21 cellular contexts compared by ENCODE assay signal in genomic region chr2:44005831-44006230, GRCh38. TPM values are rescaled to one million over a fixed set of nuclear protein-coding genes. Genes with fewer than 3 reads are reported as not detected.
DNase-seq lines count a peak whose midpoint lies in the region; ATAC-seq, FAIRE-seq and TF ChIP-seq lines count a peak whose summit lies in the region.
"Had no signal": no experiment of that assay in that cellular context is flagged by ENCODE, and none has a peak within 500 bp of the region (broad histone marks: within the 10 kb centered on the region; RNA-seq: fewer than 3 reads in every experiment).

No MANE protein-coding gene starts in this region.

- no peak overlapping the region for H3K27ac ChIP-seq in SJCRH30
- no peak overlapping the region for H3K27ac ChIP-seq in HepG2 (ENCODE audit: extremely low read length, insufficient read depth, low read length)

- no peak for TF ChIP-seq RAD21 in HepG2 (CRISPR knock-in tag; IDR thresholded peaks at IDR 0.05)

- TF ChIP-seq CTCF in AG04449 (IDR thresholded peaks at IDR 0.05; ENCODE audit: insufficient read depth, low read length, missing control alignments) (no peak), foreskin fibroblast (IDR thresholded peaks at IDR 0.05; ENCODE audit: low read depth, low read length) (no peak), GM20000 (IDR thresholded peaks at IDR 0.05; ENCODE audit: extremely low read depth, missing control alignments) (no peak), HepG2 (CRISPR knock-in tag; IDR thresholded peaks at IDR 0.05) (no peak)

- no peak overlapping the region for H3K9ac ChIP-seq in HepG2 (ENCODE audit: insufficient read depth, low read depth, low read length)

- no peaks in the 10 kb centered on the region for H4K20me1 ChIP-seq in HepG2 (ENCODE audit: insufficient read depth, low read length)

- no peak overlapping the region for H2AFZ ChIP-seq in HepG2 (ENCODE audit: low read length)

- TF ChIP-seq EP300 in HepG2 (IDR thresholded peaks at IDR 0.05; ENCODE audit: low read depth in 2 of 2, low read length in 2 of 2) (no peak), HepG2 (CRISPR knock-in tag; IDR thresholded peaks at IDR 0.05; ENCODE audit: borderline replicate concordance) (no peak)

- intact Hi-C loops in HepG2 (cut with micrococcal nuclease; ENCODE audit: unreplicated experiment): no loop called here

- no peak for ATAC-seq in T-cell (replicated peaks in 1 of 4)
- ATAC-seq in HepG2: no peak
- ATAC-seq: Panc1 had no signal

- TF ChIP-seq POLR2A in HepG2 (IDR thresholded peaks at IDR 0.05; ENCODE audit: insufficient read depth in 1 of 2, low read depth in 2 of 2, low read length in 2 of 2): no peak

- FAIRE-seq in HepG2 (lab: Jason Lieb, UNC): no peak
- FAIRE-seq: D721Med, GM18507, kidney, TTC549 had no signal

- H3K27ac Mint-ChIP-seq in T-cell: peak overlapping the region; percentile 73 to 76

- H3K36me3 Mint-ChIP-seq in T-cell: no peaks in the 10 kb centered on the region

- no peaks in the 10 kb centered on the region for H3K9me3 Mint-ChIP-seq in T-cell
- H3K9me3 Mint-ChIP-seq: neural crest cell had no signal

- no peaks in the 10 kb centered on the region for H3K9me3 ChIP-seq in SJCRH30 (replicated peaks)
- no peaks in the 10 kb centered on the region for H3K9me3 ChIP-seq in HepG2 (ENCODE audit: low read length)

- H3K4me3 ChIP-seq in AG04449 (ENCODE audit: low read depth, low read length) (no peak overlapping the region), foreskin fibroblast (ENCODE audit: low read depth in 1 of 2, low read length in 2 of 2) (no peak overlapping the region), SJCRH30 (no peak overlapping the region), HepG2 (replicated peaks in 1 of 3; ENCODE audit: insufficient read depth in 1 of 3, low read depth in 2 of 3, low read length in 3 of 3) (no peak overlapping the region)

- in situ Hi-C loops in HepG2 (cut with HindIII; ENCODE audit: extremely low pct_ligation_motif_present, low pct_unique_long_range_greater_than_20kb): no loop called here

- POLR2A ChIA-PET in AG04449 (lab: Yijun Ruan, JAX) (no interaction called here), T-cell (lab: Charles Lee) (no interaction called here), HepG2 (lab: Yijun Ruan, JAX) (no interaction called here)

- H3K4me1 ChIP-seq in SJCRH30 (no peaks in the 10 kb centered on the region), HepG2 (ENCODE audit: insufficient read depth, low read length) (no peaks in the 10 kb centered on the region)

- no peaks in the 10 kb centered on the region for H3K27me3 ChIP-seq in SJCRH30
- H3K27me3 ChIP-seq in HepG2 (ENCODE audit: control insufficient read depth in 1 of 2, insufficient read depth in 2 of 2, low read length in 2 of 2): no peaks in the 10 kb centered on the region; a peak in 4 of 5 replicates

- no peaks in the 10 kb centered on the region for H3K36me3 ChIP-seq in SJCRH30
- no peaks in the 10 kb centered on the region for H3K36me3 ChIP-seq in HepG2 (replicated peaks in 1 of 2; ENCODE audit: control insufficient read depth in 1 of 2, insufficient read depth in 2 of 2, low read length in 2 of 2)

- H3K27me3 Mint-ChIP-seq in T-cell: peaks cover 0 to 4% of the 10 kb centered on the region in 2 donors

- peaks cover 12 to 18% (median 17%) of the 10 kb centered on the region in 3 donors for H3K4me1 Mint-ChIP-seq in T-cell

- H3K79me2 ChIP-seq in HepG2 (ENCODE audit: insufficient read depth, low read length): no peaks in the 10 kb centered on the region

- CTCF ChIA-PET in AG04449 (lab: Yijun Ruan, JAX): interaction anchor here (1.3 kb wide), 1 partner anchor 39 kb away, joined by 5 read pairs; no protein-coding TSS in a partner anchor
- CTCF ChIA-PET in T-cell (lab: Charles Lee): no interaction called here
- CTCF ChIA-PET in HepG2 (lab: Yijun Ruan, JAX; ENCODE audit: low intra/inter-chr PET ratio, low total read pairs): no interaction called here

- 20% methylated on average over 3 of the region's 3 CpGs for WGBS in HepG2 (ENCODE audit: low lambda C conversion rate)

- no peak overlapping the region for H3K4me3 Mint-ChIP-seq in T-cell
- H3K4me3 Mint-ChIP-seq: neural crest cell had no signal

- BruUV-seq in HepG2 (replicated peaks; lab: Mats Ljungman, UMichigan): no TSS peak

- DNase-seq in AG04449 (ENCODE audit: low read depth, low spot score) (peak; percentile 4), GM03348 (ENCODE audit: low spot score) (peak; percentile 17), T-cell (no peak), foreskin fibroblast (peak; percentile 19 to 41), GM20000 (ENCODE audit: low spot score) (no peak), SJCRH30 (no peak), COLO829 (ENCODE audit: low spot score) (no peak), HepG2 (ENCODE audit: low spot score) (no peak)
- DNase-seq: activated CD4-positive, alpha-beta T cell treated with anti-CD3 and anti-CD28 coated beads, Interleukin-2, amount 50 U/mL, for 1 hour; kidney; mesendoderm; NCI-H1436; NCI-H2171; NCI-H69; retina; stimulated activated CD4-positive, alpha-beta T cell treated with anti-CD3 and anti-CD28 coated beads, Interleukin-15, amount 100 ng/mL, for 24 hours had no signal

- no peak overlapping the region for H3K4me2 ChIP-seq in HepG2 (ENCODE audit: low read depth, low read length)

TF ChIP-seq in HepG2, 621 proteins besides CTCF, POLR2A, EP300 and RAD21 (continues in another document):
- TF ChIP-seq ZNF646 (CRISPR knock-in tag; IDR thresholded peaks at IDR 0.05) (no peak), ATF7-NPFF (CRISPR knock-in tag; IDR thresholded peaks at IDR 0.05; ENCODE audit: low read depth) (no peak)

RNA-seq across cellular contexts. Expression of gene LRPPRC, which starts 10.0 kb away (rescaled TPM):
- 10 to 100 TPM; 53.8 to 66.4 (median 59.5) TPM for total RNA-seq in T-cell
- total RNA-seq in SJCRH30 (2014; rRNA removed; shearing (Covaris generic)): 157 and 173 TPM in 2 replicates
- total RNA-seq in HepG2 (2016; rRNA removed; fragmentation: Illumina TruSeq; extraction: Trizol): 167 and 307 TPM in 2 replicates
- total RNA-seq in HepG2 (2016; cell fraction: cytosol; rRNA removed; fragmentation: Illumina TruSeq; extraction: Trizol; ENCODE audit: low read depth): 38.2 and 40.5 TPM in 2 replicates
- total RNA-seq in HepG2 (2016; cell fraction: insoluble cytoplasmic fraction; rRNA removed; fragmentation: Illumina TruSeq; extraction: Trizol): 164 and 309 TPM in 2 replicates
- 59.5 and 69.4 TPM in 2 replicates for total RNA-seq in HepG2 (2016; cell fraction: membrane; rRNA removed; fragmentation: Illumina TruSeq; extraction: Trizol)
- 164 and 186 TPM in 2 replicates for total RNA-seq in HepG2 (2016; cell fraction: nucleus; rRNA removed; fragmentation: Illumina TruSeq; extraction: Trizol)
- polyA plus RNA-seq in HepG2 (2011; rRNA removed): 80.9 and 117 TPM in 2 replicates
- 47.3 and 64.4 TPM in 2 replicates for polyA plus RNA-seq in HepG2 (2011; cell fraction: cytosol; rRNA removed)
- polyA plus RNA-seq in HepG2 (2011; cell fraction: nucleus; rRNA removed): 50.1 and 64.8 TPM in 2 replicates
- polyA plus RNA-seq in HepG2 (2012): 113 and 158 TPM in 2 replicates
- 5.8 and 6.2 TPM in 2 replicates for polyA plus RNA-seq in HepG2 (2016; cell fraction: cytosol; fragmentation: Illumina TruSeq; extraction: Trizol; ENCODE audit: low read depth)
- 202 and 204 TPM in 2 replicates for polyA plus RNA-seq in HepG2 (2016; cell fraction: insoluble cytoplasmic fraction; fragmentation: Illumina TruSeq; extraction: Trizol; ENCODE audit: low read depth)
- 14.7 and 18.7 TPM in 2 replicates for polyA plus RNA-seq in HepG2 (2016; cell fraction: membrane; fragmentation: Illumina TruSeq; extraction: Trizol; ENCODE audit: low read depth)
- polyA plus RNA-seq in HepG2 (2016; cell fraction: nucleus; fragmentation: Illumina TruSeq; extraction: Trizol; ENCODE audit: insufficient read depth, low read depth): 186 and 216 TPM in 2 replicates
- 64.6 and 115 TPM in 2 replicates for polyA minus RNA-seq in HepG2 (2011; rRNA and poly(A)+ RNA removed; ENCODE audit: low replicate concordance)
- polyA minus RNA-seq in HepG2 (2011; cell fraction: cytosol; rRNA and poly(A)+ RNA removed): 343 and 363 TPM in 2 replicates
- polyA minus RNA-seq in HepG2 (2011; cell fraction: nucleus; rRNA and poly(A)+ RNA removed): 210 and 231 TPM in 2 replicates

Comparison
In these comparisons a context has a peak if more than half of its experiments do, and no peak if none do; other contexts are left out.
1. DNase-seq: peak in AG04449 (single experiment), GM03348 (single experiment) and foreskin fibroblast (2 of 2); none in T-cell (0 of 34), GM20000 (single experiment), SJCRH30 (0 of 2), COLO829 (single experiment) and HepG2 (single experiment).